ENCODE assay signal across 8 cellular contexts in genomic region chr4:82366431-82366830, GRCh38. TPM values are rescaled to one million over a fixed set of nuclear protein-coding genes. Genes with fewer than 3 reads are reported as not detected.
DNase-seq lines count a peak whose midpoint lies in the region; ATAC-seq and TF ChIP-seq lines count a peak whose summit lies in the region.
"Not testable (repeated sequence)": the region's sequence is repeated elsewhere in the genome, so short reads cannot be mapped to it uniquely, and the experiment has no call there.

No MANE protein-coding gene starts in this region.

- H3K4me1 Mint-ChIP-seq in CD4-positive, alpha-beta T cell (ENCODE audit: low read depth), result peaks cover 95% of the 10 kb centered on the region
- peaks cover 62% of the 10 kb centered on the region for H3K4me1 Mint-ChIP-seq in T-helper 2 cell treated with Interferon-gamma antibody and Interleukin-4, amounts not matched to agents 5 μg/mL and 100 μg/mL, for 36 hours (ENCODE audit: low read depth)
- peaks cover 87% of the 10 kb centered on the region for H3K4me1 Mint-ChIP-seq in activated T-cell treated with anti-CD3 and anti-CD28 coated beads, Interleukin-2, amount 50 U/mL, for 4 hours (ENCODE audit: low read depth)
- peaks cover 90% of the 10 kb centered on the region for H3K4me1 Mint-ChIP-seq in activated naive CD4-positive, alpha-beta T cell treated with anti-CD3 and anti-CD28 coated beads, Interleukin-2, amount 50 U/mL, for 24 hours
- peaks cover 71% of the 10 kb centered on the region for H3K4me1 Mint-ChIP-seq in central memory CD8-positive, alpha-beta T cell
- peaks cover 61 to 81% of the 10 kb centered on the region in 2 donors for H3K4me1 Mint-ChIP-seq in natural killer cell treated with Interleukin-12 subunit alpha and Interleukin-12 subunit beta and Interleukin-15 and Interleukin-18, amount 100 ng/mL, for 72 hours (ENCODE audit: low read depth in 2 of 2)
- peaks cover 86% of the 10 kb centered on the region for H3K4me1 Mint-ChIP-seq in stimulated activated naive CD8-positive, alpha-beta T cell treated with anti-CD3 and anti-CD28 coated beads, Interleukin-15, amount 100 ng/mL, for 72 hours

- not testable (repeated sequence) for H3K27me3 Mint-ChIP-seq in CD4-positive, alpha-beta T cell; T-helper 2 cell treated with Interferon-gamma antibody and Interleukin-4, amounts not matched to agents 5 μg/mL and 100 μg/mL, for 36 hours (ENCODE audit: low read depth); activated T-cell treated with anti-CD3 and anti-CD28 coated beads, Interleukin-2, amount 50 U/mL, for 4 hours (ENCODE audit: low read depth); activated naive CD4-positive, alpha-beta T cell treated with anti-CD3 and anti-CD28 coated beads, Interleukin-2, amount 50 U/mL, for 24 hours; central memory CD8-positive, alpha-beta T cell; natural killer cell treated with Interleukin-12 subunit alpha and Interleukin-12 subunit beta and Interleukin-15 and Interleukin-18, amount 100 ng/mL, for 72 hours; stimulated activated naive CD8-positive, alpha-beta T cell treated with anti-CD3 and anti-CD28 coated beads, Interleukin-15, amount 100 ng/mL, for 72 hours

- not testable (repeated sequence) for H3K27ac ChIP-seq in CD4-positive, alpha-beta T cell (ENCODE audit: low read depth, low read length)

- H3K9me3 ChIP-seq in CD4-positive, alpha-beta T cell (ENCODE audit: control insufficient read depth, low read length), result not testable (repeated sequence)

- not testable (repeated sequence) for TF ChIP-seq CTCF in CD4-positive, alpha-beta T cell (IDR thresholded peaks at IDR 0.05)

- not testable (repeated sequence) for DNase-seq in CD4-positive, alpha-beta T cell; T-helper 2 cell treated with Interferon-gamma antibody and Interleukin-4, amounts not matched to agents 5 μg/mL and 100 μg/mL, for 36 hours (ENCODE audit: low spot score); activated T-cell treated with anti-CD3 and anti-CD28 coated beads, Interleukin-2, amount 50 U/mL, for 4 hours; central memory CD8-positive, alpha-beta T cell (ENCODE audit: low spot score in 2 of 2); natural killer cell treated with Interleukin-12 subunit alpha and Interleukin-12 subunit beta and Interleukin-15 and Interleukin-18, amount 100 ng/mL, for 72 hours (ENCODE audit: low spot score); stimulated activated naive CD8-positive, alpha-beta T cell treated with anti-CD3 and anti-CD28 coated beads, Interleukin-15, amount 100 ng/mL, for 72 hours
- peak; percentile 15 for DNase-seq in ELF-1 (ENCODE audit: low read depth, low spot score)

- CTCF ChIA-PET in CD4-positive, alpha-beta T cell (lab: Charles Lee), result interaction anchor here (2.1 kb wide), 1 partner anchor 62 kb away, joined by 11 read pairs; the partner anchor contains the start of genes ENOPH1 and HNRNPDL

- intact Hi-C loops in CD4-positive, alpha-beta T cell (cut with DNase I, micrococcal nuclease), result loop anchor here (10.0 kb wide), 2 partner anchors 892 to 962 kb away; partner anchors contain the start of gene RASGEF1B (in 1 of the 2)

- H3K27me3 ChIP-seq in CD4-positive, alpha-beta T cell (ENCODE audit: control insufficient read depth, insufficient read depth, low read length), result not testable (repeated sequence)

- H3K36me3 Mint-ChIP-seq in CD4-positive, alpha-beta T cell (ENCODE audit: low read depth), result peaks cover 79% of the 10 kb centered on the region
- peaks cover 53% of the 10 kb centered on the region for H3K36me3 Mint-ChIP-seq in T-helper 2 cell treated with Interferon-gamma antibody and Interleukin-4, amounts not matched to agents 5 μg/mL and 100 μg/mL, for 36 hours (ENCODE audit: low read depth)
- H3K36me3 Mint-ChIP-seq in activated T-cell treated with anti-CD3 and anti-CD28 coated beads, Interleukin-2, amount 50 U/mL, for 4 hours (ENCODE audit: insufficient read depth), result peaks cover 44% of the 10 kb centered on the region
- peaks cover 20% of the 10 kb centered on the region for H3K36me3 Mint-ChIP-seq in activated naive CD4-positive, alpha-beta T cell treated with anti-CD3 and anti-CD28 coated beads, Interleukin-2, amount 50 U/mL, for 24 hours
- peaks cover 51% of the 10 kb centered on the region for H3K36me3 Mint-ChIP-seq in central memory CD8-positive, alpha-beta T cell (ENCODE audit: insufficient read depth)
- H3K36me3 Mint-ChIP-seq in natural killer cell treated with Interleukin-12 subunit alpha and Interleukin-12 subunit beta and Interleukin-15 and Interleukin-18, amount 100 ng/mL, for 72 hours, result peaks cover 23% of the 10 kb centered on the region

- H3K9me3 Mint-ChIP-seq in CD4-positive, alpha-beta T cell; T-helper 2 cell treated with Interferon-gamma antibody and Interleukin-4, amounts not matched to agents 5 μg/mL and 100 μg/mL, for 36 hours; activated T-cell treated with anti-CD3 and anti-CD28 coated beads, Interleukin-2, amount 50 U/mL, for 4 hours; activated naive CD4-positive, alpha-beta T cell treated with anti-CD3 and anti-CD28 coated beads, Interleukin-2, amount 50 U/mL, for 24 hours; central memory CD8-positive, alpha-beta T cell; natural killer cell treated with Interleukin-12 subunit alpha and Interleukin-12 subunit beta and Interleukin-15 and Interleukin-18, amount 100 ng/mL, for 72 hours; stimulated activated naive CD8-positive, alpha-beta T cell treated with anti-CD3 and anti-CD28 coated beads, Interleukin-15, amount 100 ng/mL, for 72 hours: not testable (repeated sequence)

- H3K27ac Mint-ChIP-seq in CD4-positive, alpha-beta T cell, result peak overlapping the region; percentile 65
- not testable (repeated sequence) for H3K27ac Mint-ChIP-seq in T-helper 2 cell treated with Interferon-gamma antibody and Interleukin-4, amounts not matched to agents 5 μg/mL and 100 μg/mL, for 36 hours; activated naive CD4-positive, alpha-beta T cell treated with anti-CD3 and anti-CD28 coated beads, Interleukin-2, amount 50 U/mL, for 24 hours; stimulated activated naive CD8-positive, alpha-beta T cell treated with anti-CD3 and anti-CD28 coated beads, Interleukin-15, amount 100 ng/mL, for 72 hours
- peak overlapping the region; percentile 45 for H3K27ac Mint-ChIP-seq in central memory CD8-positive, alpha-beta T cell (ENCODE audit: low read depth)
- peak overlapping the region; percentile 56 for H3K27ac Mint-ChIP-seq in natural killer cell treated with Interleukin-12 subunit alpha and Interleukin-12 subunit beta and Interleukin-15 and Interleukin-18, amount 100 ng/mL, for 72 hours

- H3K4me3 Mint-ChIP-seq in CD4-positive, alpha-beta T cell, result peak overlapping the region; percentile 65
- peak overlapping the region; percentile 52 for H3K4me3 Mint-ChIP-seq in T-helper 2 cell treated with Interferon-gamma antibody and Interleukin-4, amounts not matched to agents 5 μg/mL and 100 μg/mL, for 36 hours
- H3K4me3 Mint-ChIP-seq in activated T-cell treated with anti-CD3 and anti-CD28 coated beads, Interleukin-2, amount 50 U/mL, for 4 hours, result peak overlapping the region; percentile 35
- H3K4me3 Mint-ChIP-seq in activated naive CD4-positive, alpha-beta T cell treated with anti-CD3 and anti-CD28 coated beads, Interleukin-2, amount 50 U/mL, for 24 hours, result peak overlapping the region; percentile 98
- H3K4me3 Mint-ChIP-seq in central memory CD8-positive, alpha-beta T cell, result peak overlapping the region; percentile 53
- peak overlapping the region; percentile 99 for H3K4me3 Mint-ChIP-seq in natural killer cell treated with Interleukin-12 subunit alpha and Interleukin-12 subunit beta and Interleukin-15 and Interleukin-18, amount 100 ng/mL, for 72 hours
- peak overlapping the region; percentile 41 to 57 for H3K4me3 Mint-ChIP-seq in stimulated activated naive CD8-positive, alpha-beta T cell treated with anti-CD3 and anti-CD28 coated beads, Interleukin-15, amount 100 ng/mL, for 72 hours

- ATAC-seq in CD4-positive, alpha-beta T cell (ENCODE audit: poor library complexity); activated T-cell treated with anti-CD3 and anti-CD28 coated beads, Interleukin-2, amount 50 U/mL, for 4 hours; central memory CD8-positive, alpha-beta T cell (replicated peaks; ENCODE audit: extremely low read depth, poor library complexity, severe bottlenecking); natural killer cell treated with Interleukin-12 subunit alpha and Interleukin-12 subunit beta and Interleukin-15 and Interleukin-18, amount 100 ng/mL, for 72 hours; stimulated activated naive CD8-positive, alpha-beta T cell treated with anti-CD3 and anti-CD28 coated beads, Interleukin-15, amount 100 ng/mL, for 72 hours: not testable (repeated sequence)

- POLR2A ChIA-PET in CD4-positive, alpha-beta T cell (lab: Charles Lee), result interaction anchor here (0.9 to 2.1 kb wide), 2 partner anchors 63 to 895 kb away, joined by 3 to 12 read pairs; partner anchors contain the start of gene RASGEF1B

RNA-seq across cellular contexts. Expression of gene HNRNPD, which starts 7.4 kb away (rescaled TPM):
- total RNA-seq in CD4-positive, alpha-beta T cell, result 100 to 1,000 TPM; 235 to 244 TPM
- 100 to 1,000 TPM; 447 to 507 (median 468) TPM for total RNA-seq in activated T-cell treated with anti-CD3 and anti-CD28 coated beads, Interleukin-2, amount 50 U/mL, for 4 hours
- 100 to 1,000 TPM; 280 to 290 TPM for total RNA-seq in natural killer cell treated with Interleukin-12 subunit alpha and Interleukin-12 subunit beta and Interleukin-15 and Interleukin-18, amount 100 ng/mL, for 72 hours

Comparison
In these comparisons a context has a peak if more than half of its experiments do, and no peak if none do; other contexts are left out.
1. H3K4me3 Mint-ChIP-seq: peak in every context shown above with its lines; median percentile 99 in natural killer cell treated with Interleukin-12 subunit alpha and Interleukin-12 subunit beta and Interleukin-15 and Interleukin-18, amount 100 ng/mL, for 72 hours; 98 in activated naive CD4-positive, alpha-beta T cell treated with anti-CD3 and anti-CD28 coated beads, Interleukin-2, amount 50 U/mL, for 24 hours; 65 in CD4-positive, alpha-beta T cell; 53 in central memory CD8-positive, alpha-beta T cell; 52 in T-helper 2 cell treated with Interferon-gamma antibody and Interleukin-4, amounts not matched to agents 5 μg/mL and 100 μg/mL, for 36 hours; 49 in stimulated activated naive CD8-positive, alpha-beta T cell treated with anti-CD3 and anti-CD28 coated beads, Interleukin-15, amount 100 ng/mL, for 72 hours; 35 in activated T-cell treated with anti-CD3 and anti-CD28 coated beads, Interleukin-2, amount 50 U/mL, for 4 hours.